ENCODE assay signal across 27 cellular contexts in genomic region chr2:46394649-46395510, GRCh38.
DNase-seq lines count a peak whose midpoint lies in the region; ATAC-seq and TF ChIP-seq lines count a peak whose summit lies in the region.
"Had no signal": no experiment of that assay in that cellular context is flagged by ENCODE, and none has a peak within 500 bp of the region (broad histone marks: within the 10 kb centered on the region; RNA-seq: fewer than 3 reads in every experiment).

No MANE protein-coding gene starts in this region.

- peaks cover 21% of the 10 kb centered on the region for H3K4me1 Mint-ChIP-seq in activated CD4-positive, alpha-beta memory T cell treated with anti-CD3 and anti-CD28 coated beads for 36 hours (ENCODE audit: low read depth)
- H3K4me1 Mint-ChIP-seq in activated CD4-positive, alpha-beta memory T cell treated with anti-CD3 and anti-CD28 coated beads, Interleukin-2, amount 10 ng/mL, durations not matched to agents 7 days and 5 days, result peaks cover 11% of the 10 kb centered on the region
- H3K4me1 Mint-ChIP-seq in H9, result peaks cover 0 to 3% of the 10 kb centered on the region in 2 experiments; a peak in 1 of 4 replicates
- H3K4me1 Mint-ChIP-seq in activated CD8-positive, alpha-beta T cell treated with anti-CD3 and anti-CD28 coated beads for 36 hours (ENCODE audit: low read depth), result peaks cover 9% of the 10 kb centered on the region
- H3K4me1 Mint-ChIP-seq: immature natural killer cell, mesothelial cell of epicardium had no signal

- ATAC-seq in activated CD8-positive, alpha-beta T cell treated with anti-CD3 and anti-CD28 coated beads for 36 hours, result no peak
- ATAC-seq in right lobe of liver (peak; percentile 65 to 76 (median 70)), GM21737 (IDR thresholded peaks at IDR 0.05; ENCODE audit: unreplicated experiment) (no peak)
- ATAC-seq: activated CD4-positive, CD25-positive, alpha-beta regulatory T cell treated with anti-CD3 and anti-CD28 coated beads, Interleukin-2, amount 50 U/mL, for 24 hours; gastroesophageal sphincter; left lung; naive thymus-derived CD4-positive, alpha-beta T cell had no signal

- H3K27ac Mint-ChIP-seq in activated CD4-positive, alpha-beta memory T cell treated with anti-CD3 and anti-CD28 coated beads for 36 hours, result no peak overlapping the region
- no peak overlapping the region for H3K27ac Mint-ChIP-seq in activated CD4-positive, alpha-beta memory T cell treated with anti-CD3 and anti-CD28 coated beads, Interleukin-2, amount 10 ng/mL, durations not matched to agents 7 days and 5 days
- no peak overlapping the region for H3K27ac Mint-ChIP-seq in H9
- H3K27ac Mint-ChIP-seq in activated CD8-positive, alpha-beta T cell treated with anti-CD3 and anti-CD28 coated beads for 36 hours, result no peak overlapping the region
- H3K27ac Mint-ChIP-seq: immature natural killer cell; mesothelial cell of epicardium; naive thymus-derived CD4-positive, alpha-beta T cell had no signal

- no peaks in the 10 kb centered on the region for H3K9me3 ChIP-seq in H9 (ENCODE audit: control insufficient read depth, low read depth, low read length)
- no peaks in the 10 kb centered on the region for H3K9me3 ChIP-seq in right lobe of liver
- H3K9me3 ChIP-seq: gastroesophageal sphincter, left lung, stomach, tibial artery had no signal

- peak; percentile 44 for DNase-seq in activated CD4-positive, alpha-beta memory T cell treated with anti-CD3 and anti-CD28 coated beads for 36 hours
- DNase-seq in activated CD4-positive, alpha-beta memory T cell treated with anti-CD3 and anti-CD28 coated beads, Interleukin-2, amount 10 ng/mL, durations not matched to agents 7 days and 5 days, result no peak
- DNase-seq in H9 (peak; percentile 5), right lobe of liver (no peak), HuH-7.5 (ENCODE audit: low spot score) (no peak), NCI-H345 (lab: John Stamatoyannopoulos, UW) (no peak)
- peak; percentile 7 for DNase-seq in activated CD8-positive, alpha-beta T cell treated with anti-CD3 and anti-CD28 coated beads for 36 hours
- DNase-seq: activated effector memory CD4-positive, alpha-beta T cell treated with anti-CD3 and anti-CD28 coated beads, Interleukin-2, amount 50 U/mL, for 16 hours; amygdala; C1 segment of cervical spinal cord; DMS79 treated with DMSO at 0.1 percent for 48 hours; hippocampal formation; immature natural killer cell; Karpas-422; left lung; naive thymus-derived CD4-positive, alpha-beta T cell; NCI-H2029 treated with DMSO at 0.1 percent for 48 hours; OCI-M1; retina; stimulated activated CD4-positive, alpha-beta T cell treated with anti-CD3 and anti-CD28 coated beads, Interleukin-4, amount 100 ng/mL, for 4 hours; stomach; tibial artery had no signal

- H2BK120ac ChIP-seq in H9 (ENCODE audit: low read depth, low read length, poor library complexity, severe bottlenecking), result no peak overlapping the region

- no peaks in the 10 kb centered on the region for H3K36me3 ChIP-seq in right lobe of liver
- H3K36me3 ChIP-seq: cardiac muscle cell, gastroesophageal sphincter, left lung, stomach, tibial artery had no signal

- H3K4me3 ChIP-seq in right lobe of liver, result no peak overlapping the region
- H3K4me3 ChIP-seq: cardiac muscle cell, gastroesophageal sphincter, left lung, stomach, tibial artery had no signal

- H2BK5ac ChIP-seq in H9 (ENCODE audit: insufficient read length, low read length), result no peak overlapping the region

- intact Hi-C loops in activated CD4-positive, alpha-beta memory T cell treated with anti-CD3 and anti-CD28 coated beads for 36 hours (cut with micrococcal nuclease), result no loop called here
- intact Hi-C loops in activated CD8-positive, alpha-beta T cell treated with anti-CD3 and anti-CD28 coated beads for 36 hours (cut with micrococcal nuclease), result no loop called here
- intact Hi-C loops in right lobe of liver (cut with DNase I), result no loop called here

- H3K27me3 Mint-ChIP-seq in activated CD4-positive, alpha-beta memory T cell treated with anti-CD3 and anti-CD28 coated beads for 36 hours, result peaks cover 3% of the 10 kb centered on the region
- H3K27me3 Mint-ChIP-seq in activated CD4-positive, alpha-beta memory T cell treated with anti-CD3 and anti-CD28 coated beads, Interleukin-2, amount 10 ng/mL, durations not matched to agents 7 days and 5 days, result peaks cover 16% of the 10 kb centered on the region
- peaks cover 2% of the 10 kb centered on the region for H3K27me3 Mint-ChIP-seq in H9 (ENCODE audit: low read depth)
- no peaks in the 10 kb centered on the region for H3K27me3 Mint-ChIP-seq in activated CD8-positive, alpha-beta T cell treated with anti-CD3 and anti-CD28 coated beads for 36 hours

- H2BK15ac ChIP-seq in H9 (ENCODE audit: low read depth, low read length), result no peak overlapping the region

- no peak overlapping the region for H3K56ac ChIP-seq in H9 (ENCODE audit: insufficient read length, low read depth, low read length)

- H3K27me3 ChIP-seq in H9 (ENCODE audit: insufficient read depth, low read length), result no peaks in the 10 kb centered on the region
- H3K27me3 ChIP-seq in right lobe of liver, result no peaks in the 10 kb centered on the region
- H3K27me3 ChIP-seq: cardiac muscle cell, gastroesophageal sphincter, left lung, stomach, tibial artery had no signal

- H3K9me3 Mint-ChIP-seq in activated CD4-positive, alpha-beta memory T cell treated with anti-CD3 and anti-CD28 coated beads for 36 hours, result no peaks in the 10 kb centered on the region
- H3K9me3 Mint-ChIP-seq in activated CD4-positive, alpha-beta memory T cell treated with anti-CD3 and anti-CD28 coated beads, Interleukin-2, amount 10 ng/mL, durations not matched to agents 7 days and 5 days, result no peaks in the 10 kb centered on the region
- H3K9me3 Mint-ChIP-seq in H9, result no peaks in the 10 kb centered on the region
- H3K9me3 Mint-ChIP-seq in activated CD8-positive, alpha-beta T cell treated with anti-CD3 and anti-CD28 coated beads for 36 hours, result no peaks in the 10 kb centered on the region
- H3K9me3 Mint-ChIP-seq: immature natural killer cell; mesothelial cell of epicardium; naive thymus-derived CD4-positive, alpha-beta T cell had no signal

- no peak overlapping the region for H4K5ac ChIP-seq in H9 (ENCODE audit: insufficient read length, low read depth, low read length)

- no peaks in the 10 kb centered on the region for H3K79me2 ChIP-seq in H9 (ENCODE audit: insufficient read depth, low read length)

- H3K23me2 ChIP-seq in H9 (ENCODE audit: insufficient read length, low read depth, low read length, poor library complexity, severe bottlenecking), result no peaks in the 10 kb centered on the region

- no peak overlapping the region for H3K9ac ChIP-seq in H9 (ENCODE audit: extremely low read depth, insufficient read length, low read length)

- no peak overlapping the region for H3T11ph ChIP-seq in H9 (ENCODE audit: low read length)

- H4K8ac ChIP-seq in H9 (replicated peaks; ENCODE audit: insufficient read length, low read depth, low read length), result no peak overlapping the region

- no peaks in the 10 kb centered on the region for H3K36me3 Mint-ChIP-seq in activated CD4-positive, alpha-beta memory T cell treated with anti-CD3 and anti-CD28 coated beads for 36 hours
- H3K36me3 Mint-ChIP-seq in activated CD4-positive, alpha-beta memory T cell treated with anti-CD3 and anti-CD28 coated beads, Interleukin-2, amount 10 ng/mL, durations not matched to agents 7 days and 5 days (ENCODE audit: low read depth), result no peaks in the 10 kb centered on the region
- H3K36me3 Mint-ChIP-seq in H9 (ENCODE audit: insufficient read depth in 1 of 3, low read depth in 3 of 3), result no peaks in the 10 kb centered on the region
- no peaks in the 10 kb centered on the region for H3K36me3 Mint-ChIP-seq in activated CD8-positive, alpha-beta T cell treated with anti-CD3 and anti-CD28 coated beads for 36 hours (ENCODE audit: low read depth)
- H3K36me3 Mint-ChIP-seq: immature natural killer cell; mesothelial cell of epicardium; naive thymus-derived CD4-positive, alpha-beta T cell had no signal

- TF ChIP-seq POLR2A in right lobe of liver (IDR thresholded peaks at IDR 0.05), result no peak

- H3K4me2 ChIP-seq in H9 (ENCODE audit: insufficient read depth, insufficient read length, low read length), result no peak overlapping the region

- no peak overlapping the region for H4K91ac ChIP-seq in H9 (ENCODE audit: insufficient read length, low read depth, low read length)

- no peaks in the 10 kb centered on the region for H4K20me1 ChIP-seq in H9 (ENCODE audit: control insufficient read depth, insufficient read depth, insufficient read length)

- no peak for TF ChIP-seq CTCF in H9 (conservative IDR thresholded peaks at IDR 0.05)
- TF ChIP-seq CTCF in activated CD8-positive, alpha-beta T cell treated with anti-CD3 and anti-CD28 coated beads for 36 hours (IDR thresholded peaks at IDR 0.05), result no peak
- no peak for TF ChIP-seq CTCF in right lobe of liver (IDR thresholded peaks at IDR 0.05)

- H3K4me3 Mint-ChIP-seq in activated CD4-positive, alpha-beta memory T cell treated with anti-CD3 and anti-CD28 coated beads for 36 hours, result no peak overlapping the region
- H3K4me3 Mint-ChIP-seq in activated CD4-positive, alpha-beta memory T cell treated with anti-CD3 and anti-CD28 coated beads, Interleukin-2, amount 10 ng/mL, durations not matched to agents 7 days and 5 days, result no peak overlapping the region
- H3K4me3 Mint-ChIP-seq in H9, result no peak overlapping the region
- no peak overlapping the region for H3K4me3 Mint-ChIP-seq in activated CD8-positive, alpha-beta T cell treated with anti-CD3 and anti-CD28 coated beads for 36 hours
- H3K4me3 Mint-ChIP-seq: immature natural killer cell; mesothelial cell of epicardium; naive thymus-derived CD4-positive, alpha-beta T cell had no signal

- no peak overlapping the region for H2AFZ ChIP-seq in H9 (ENCODE audit: low read length)

- H3K14ac ChIP-seq in H9 (ENCODE audit: insufficient read depth, low read length), result no peak overlapping the region

- H2BK12ac ChIP-seq in H9 (ENCODE audit: insufficient read length, low read depth, low read length), result no peak overlapping the region

- H3K4ac ChIP-seq in H9 (ENCODE audit: low read depth, low read length), result no peak overlapping the region

- no peaks in the 10 kb centered on the region for H3K4me1 ChIP-seq in H9 (ENCODE audit: insufficient read depth, low read length)
- H3K4me1 ChIP-seq in right lobe of liver, result peaks cover 0 to 9% (median 0%) of the 10 kb centered on the region in 4 donors
- H3K4me1 ChIP-seq: gastroesophageal sphincter, tibial artery had no signal

- H3K18ac ChIP-seq in H9 (ENCODE audit: insufficient read length, low read depth, low read length), result no peak overlapping the region

- no CpG with 5 or more reads among the region's 9 CpGs for WGBS in H9 (ENCODE audit: extremely low coverage, insufficient read length, low lambda C conversion rate)
- WGBS in right lobe of liver (ENCODE audit: insufficient coverage, low coverage, low lambda C conversion rate, missing lambda C conversion rate), result 29% methylated on average over 9 of the region's 9 CpGs

- H3K79me1 ChIP-seq in H9 (ENCODE audit: insufficient read depth, low read depth, low read length, poor library complexity, severe bottlenecking), result no peaks in the 10 kb centered on the region

- no peak overlapping the region for H2BK20ac ChIP-seq in H9 (ENCODE audit: low read depth, low read length, poor library complexity, severe bottlenecking)

- CTCF ChIA-PET in activated CD4-positive, alpha-beta memory T cell treated with anti-CD3 and anti-CD28 coated beads for 36 hours (lab: Charles Lee), result no interaction called here
- CTCF ChIA-PET in activated CD4-positive, alpha-beta memory T cell treated with anti-CD3 and anti-CD28 coated beads, Interleukin-2, amount 10 ng/mL, durations not matched to agents 7 days and 5 days (lab: Charles Lee), result no interaction called here
- CTCF ChIA-PET in activated CD8-positive, alpha-beta T cell treated with anti-CD3 and anti-CD28 coated beads for 36 hours (lab: Charles Lee), result no interaction called here

- H3K23ac ChIP-seq in H9 (ENCODE audit: insufficient read length, low read depth, low read length), result no peak overlapping the region

- POLR2A ChIA-PET in activated CD4-positive, alpha-beta memory T cell treated with anti-CD3 and anti-CD28 coated beads for 36 hours (lab: Charles Lee), result interaction anchor here (0.9 kb wide), 1 partner anchor 411 kb away, joined by 3 read pairs; no protein-coding TSS in a partner anchor
- POLR2A ChIA-PET in activated CD4-positive, alpha-beta memory T cell treated with anti-CD3 and anti-CD28 coated beads, Interleukin-2, amount 10 ng/mL, durations not matched to agents 7 days and 5 days (lab: Charles Lee), result no interaction called here
- POLR2A ChIA-PET in activated CD8-positive, alpha-beta T cell treated with anti-CD3 and anti-CD28 coated beads for 36 hours (lab: Charles Lee), result no interaction called here

- no peak overlapping the region for H2AK5ac ChIP-seq in H9 (ENCODE audit: insufficient read length, low read length)

- H3K27ac ChIP-seq in H9 (ENCODE audit: insufficient read length, low read depth, low read length), result no peak overlapping the region
- no peak overlapping the region for H3K27ac ChIP-seq in right lobe of liver
- H3K27ac ChIP-seq: cardiac muscle cell, gastroesophageal sphincter, left lung, stomach, tibial artery had no signal

Comparison
In these comparisons a context has a peak if more than half of its experiments do, and no peak if none do; other contexts are left out.
1. DNase-seq: peak in activated CD4-positive, alpha-beta memory T cell treated with anti-CD3 and anti-CD28 coated beads for 36 hours (single experiment), H9 (single experiment) and activated CD8-positive, alpha-beta T cell treated with anti-CD3 and anti-CD28 coated beads for 36 hours (single experiment); none in activated CD4-positive, alpha-beta memory T cell treated with anti-CD3 and anti-CD28 coated beads, Interleukin-2, amount 10 ng/mL, durations not matched to agents 7 days and 5 days (single experiment), right lobe of liver (0 of 3), HuH-7.5 (single experiment) and NCI-H345 (single experiment).
2. ATAC-seq: peak in right lobe of liver (4 of 4); none in activated CD8-positive, alpha-beta T cell treated with anti-CD3 and anti-CD28 coated beads for 36 hours (single experiment) and GM21737 (single experiment).